9 cellular contexts compared by ENCODE assay signal in the genomic region with DNA sequence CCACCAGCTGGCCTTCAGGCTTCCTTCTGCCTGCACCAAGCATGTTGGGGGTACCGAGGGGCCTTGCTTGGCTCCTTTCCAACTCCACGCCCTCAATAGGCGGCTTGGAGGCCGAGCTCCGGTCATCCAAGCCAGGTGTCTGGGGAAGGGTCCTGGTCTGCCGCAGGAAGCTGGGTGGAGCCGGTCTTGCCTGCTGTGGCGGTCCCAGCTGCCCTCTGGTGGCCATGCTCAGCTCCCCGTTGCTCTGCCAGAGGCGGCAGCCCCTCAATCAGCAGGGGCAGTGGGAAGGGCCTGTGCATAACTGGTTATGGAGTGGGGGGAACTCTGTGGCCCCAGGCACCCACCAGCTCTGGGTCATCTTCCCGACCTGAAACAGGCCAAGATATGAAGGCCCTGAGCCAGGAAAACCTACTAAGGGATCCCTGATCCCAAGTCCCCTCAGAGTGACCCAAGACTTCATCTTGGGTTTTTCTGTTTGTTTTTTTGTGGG. TPM values are rescaled to one million over a fixed set of nuclear protein-coding genes. Genes with fewer than 3 reads are reported as not detected.
A peak's percentile ranks its signal among the peaks of the same experiment; 100 is the strongest.
DNase-seq lines count a peak whose midpoint lies in the region; ATAC-seq and TF ChIP-seq lines count a peak whose summit lies in the region.
"Had no signal": no experiment of that assay in that cellular context is flagged by ENCODE, and none has a peak within 500 bp of the region (broad histone marks: within the 10 kb centered on the region; RNA-seq: fewer than 3 reads in every experiment).

No MANE protein-coding gene starts in this region.

- intact Hi-C loops in left cardiac atrium (cut with DNase I) (loop anchor here (1.0 to 2.0 kb wide), 2 partner anchors 43 to 47 kb away; no protein-coding TSS in a partner anchor), gastrocnemius medialis (cut with DNase I; ENCODE audit: low total_unique reads) (loop anchor here (1.0 to 2.0 kb wide), 2 partner anchors 43 to 283 kb away; no protein-coding TSS in a partner anchor)

- H3K9me3 ChIP-seq in gastrocnemius medialis = no peaks in the 10 kb centered on the region

- H3K27me3 ChIP-seq in gastrocnemius medialis = no peaks in the 10 kb centered on the region

- no peak for TF ChIP-seq POLR2A in gastrocnemius medialis (IDR thresholded peaks at IDR 0.05)

- peak; percentile 82 to 96 (median 91) for TF ChIP-seq CTCF in gastrocnemius medialis (IDR thresholded peaks at IDR 0.05 in 4 of 5, conservative IDR thresholded peaks at IDR 0.05 in 1 of 5)

- no peaks in the 10 kb centered on the region for H3K36me3 ChIP-seq in gastrocnemius medialis

- ATAC-seq in left cardiac atrium (peak; percentile 36 to 46), gastrocnemius medialis (no peak), HG02588 (IDR thresholded peaks at IDR 0.05; ENCODE audit: unreplicated experiment) (no peak), HG03039 (IDR thresholded peaks at IDR 0.05; ENCODE audit: unreplicated experiment) (no peak)
- ATAC-seq: naive thymus-derived CD4-positive, alpha-beta T cell had no signal

- DNase-seq in COLO668 (lab: John Stamatoyannopoulos, UW; ENCODE audit: unreplicated experiment) (peak; percentile 34), KBM-7 (peak; percentile 42), left cardiac atrium (peak; percentile 81), gastrocnemius medialis (peak; percentile 35 to 64), amniotic stem cell (lab: John Stamatoyannopoulos, UW) (no peak)
- peak; percentile 52 to 61 for DNase-seq in activated T-cell treated with anti-CD3 and anti-CD28 coated beads, Interleukin-2, amount 50 U/mL, for 48 hours

- in situ Hi-C loops in KBM-7 (cut with MboI; ENCODE audit: low pct_unique_long_range_greater_than_20kb, low sequenced_read_pairs) = loop anchor here (25.0 kb wide), 1 partner anchor 101 kb away; no protein-coding TSS in a partner anchor
- in situ Hi-C loops in gastrocnemius medialis (cut with MboI; ENCODE audit: low sequenced_read_pairs in 4 of 4) = loop anchor here in 3 of 4 donors (5.0 kb wide), 1 partner anchor 41 kb away; no protein-coding TSS in a partner anchor

- H3K4me3 ChIP-seq in gastrocnemius medialis = no peak overlapping the region

- H3K4me1 ChIP-seq in gastrocnemius medialis = peaks cover 14 to 20% of the 10 kb centered on the region in 2 donors

- peak overlapping the region in 1 of 4 donors; percentile 72 for H3K27ac ChIP-seq in gastrocnemius medialis

RNA-seq across cellular contexts. Expression of a gene that starts 3.2 kb away (rescaled TPM):
- total RNA-seq in left cardiac atrium = 10 to 100 TPM; 12.5 to 13.4 TPM
- 10 to 100 TPM in 3 of 4 donors, 1 to 10 TPM in 1; 6.9 to 19.6 (median 18.0) TPM for total RNA-seq in gastrocnemius medialis

RNA-seq across cellular contexts. Expression of a gene that starts 7.5 kb away (rescaled TPM):
- 10 to 100 TPM; 55.0 to 80.0 TPM for total RNA-seq in left cardiac atrium
- total RNA-seq in gastrocnemius medialis = 100 to 1,000 TPM in 1 of 4 donors, 10 to 100 TPM in 3; 43.0 to 115 (median 52.5) TPM

Comparison
In these comparisons a context has a peak if more than half of its experiments do, and no peak if none do; other contexts are left out.
1. ATAC-seq: peak in left cardiac atrium (2 of 2); none in gastrocnemius medialis (0 of 2), HG02588 (single experiment) and HG03039 (single experiment).